1 cellular context compared by ENCODE assay signal in the genomic region with DNA sequence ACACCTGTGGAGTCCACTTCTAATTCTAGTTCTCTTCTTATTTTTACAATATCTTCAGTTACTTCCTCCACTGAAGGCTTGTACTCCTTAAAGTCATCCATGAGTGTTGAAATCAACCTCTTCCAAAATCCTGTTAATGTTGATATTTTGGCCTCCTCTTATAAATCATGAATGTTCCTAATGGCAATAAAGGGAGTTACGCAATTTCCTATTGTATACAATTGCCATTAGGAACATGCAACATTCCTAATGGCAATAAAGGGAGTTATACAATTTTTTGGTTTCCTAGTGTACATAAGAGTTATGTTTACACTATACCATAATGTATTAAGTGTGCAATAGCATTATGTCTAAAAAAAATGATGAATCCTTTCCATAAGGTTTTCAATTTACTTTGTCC.
TF ChIP-seq lines count a peak whose summit lies in the region.

No MANE protein-coding gene starts in this region.

TF ChIP-seq in SK-N-SH treated with all-trans-retinoic acid at 6 μM for 48 hours, 23 proteins besides CTCF, POLR2A, EP300 and RAD21 (continued from another document):
- TF ChIP-seq TSHZ2 (CRISPR knock-in tag; IDR thresholded peaks at IDR 0.05): no peak
